In the genomic region with DNA sequence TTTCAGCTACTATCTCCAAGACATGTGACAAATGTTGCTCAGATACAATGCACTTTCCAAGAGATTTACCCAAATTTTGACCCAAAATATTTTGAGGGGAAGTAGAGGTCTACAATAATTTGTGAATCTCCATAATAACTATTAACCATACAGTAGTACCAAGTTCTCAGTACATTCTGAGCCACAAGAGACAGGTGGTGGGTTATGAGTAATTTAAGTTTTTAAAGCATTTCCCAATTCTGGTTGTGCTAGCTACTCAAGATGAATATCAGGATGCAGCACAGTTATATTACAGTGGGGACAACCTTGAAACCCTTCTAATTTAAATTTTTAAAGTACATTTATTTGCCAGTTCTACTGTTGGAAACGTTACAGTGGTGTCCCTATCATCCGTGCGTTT, we compare ENCODE assay signal across 29 cellular contexts.
"Had no signal": no experiment of that assay in that cellular context is flagged by ENCODE, and none has a peak within 500 bp of the region (broad histone marks: within the 10 kb centered on the region; RNA-seq: fewer than 3 reads in every experiment).

No MANE protein-coding gene starts in this region.

- H3K9me3 Mint-ChIP-seq: activated CD4-positive, alpha-beta memory T cell treated with anti-CD3 and anti-CD28 coated beads for 36 hours; activated CD4-positive, alpha-beta T cell treated with anti-CD3 and anti-CD28 coated beads, Interleukin-2, amount 10 ng/mL, durations not matched to agents 24 days and 14 days; activated naive CD4-positive, alpha-beta T cell treated with anti-CD3 and anti-CD28 coated beads, Interleukin-2, amount 10 ng/mL, durations not matched to agents 7 days and 5 days; activated naive CD8-positive, alpha-beta T cell treated with anti-CD3 and anti-CD28 coated beads, Interleukin-2, amount 10 ng/mL, durations not matched to agents 7 days and 5 days; activated T-cell treated with anti-CD3 and anti-CD28 coated beads, Interleukin-2, amount 50 U/mL, for 24 hours; activated T-cell treated with anti-CD3 and anti-CD28 coated beads, Interleukin-2, amount 50 U/mL, for 72 hours; brain had no signal

- H3K36me3 ChIP-seq: ascending aorta, breast epithelium, cardiac muscle cell, colonic mucosa, esophagus squamous epithelium, gastroesophageal sphincter, heart right ventricle had no signal

- H3K4me1 ChIP-seq: ascending aorta, breast epithelium, colonic mucosa had no signal

- DNase-seq: activated CD4-positive, alpha-beta memory T cell treated with anti-CD3 and anti-CD28 coated beads for 36 hours; activated CD4-positive, alpha-beta T cell treated with anti-CD3 and anti-CD28 coated beads for 36 hours; activated CD4-positive, alpha-beta T cell treated with anti-CD3 and anti-CD28 coated beads, Interleukin-2, amount 10 ng/mL, durations not matched to agents 24 days and 14 days; activated CD4-positive, CD25-positive, alpha-beta regulatory T cell; activated CD4-positive, CD25-positive, alpha-beta regulatory T cell treated with anti-CD3 and anti-CD28 coated beads, Interleukin-2, amount 50 U/mL, for 72 hours; activated CD8-positive, alpha-beta memory T cell treated with anti-CD3 and anti-CD28 coated beads, Interleukin-2, amount 50 U/mL, for 48 hours; activated CD8-positive, alpha-beta T cell treated with anti-CD3 and anti-CD28 coated beads, Interleukin-2, amount 10 ng/mL, durations not matched to agents 7 days and 5 days; activated gamma-delta T cell; activated naive CD4-positive, alpha-beta T cell; activated naive CD4-positive, alpha-beta T cell treated with anti-CD3 and anti-CD28 coated beads, Interleukin-2, amount 10 ng/mL, durations not matched to agents 7 days and 5 days; activated naive CD8-positive, alpha-beta T cell treated with anti-CD3 and anti-CD28 coated beads, Interleukin-2, amount 10 ng/mL, durations not matched to agents 7 days and 5 days; activated T-cell treated with anti-CD3 and anti-CD28 coated beads for 4 hours; activated T-cell treated with anti-CD3 and anti-CD28 coated beads, Interleukin-2, amount 50 U/mL, for 24 hours; activated T-cell treated with anti-CD3 and anti-CD28 coated beads, Interleukin-2, amount 50 U/mL, for 72 hours; central memory CD4-positive, alpha-beta T cell; cerebellar nuclear complex; effector CD8-positive, alpha-beta T cell; esophagus squamous epithelium; foreskin melanocyte; heart right ventricle; T-helper 2 cell had no signal

- H3K27ac Mint-ChIP-seq: activated CD4-positive, alpha-beta memory T cell treated with anti-CD3 and anti-CD28 coated beads for 36 hours; activated CD4-positive, alpha-beta T cell treated with anti-CD3 and anti-CD28 coated beads for 36 hours; activated CD4-positive, alpha-beta T cell treated with anti-CD3 and anti-CD28 coated beads, Interleukin-2, amount 10 ng/mL, durations not matched to agents 24 days and 14 days; activated CD8-positive, alpha-beta T cell treated with anti-CD3 and anti-CD28 coated beads, Interleukin-2, amount 10 ng/mL, durations not matched to agents 7 days and 5 days; activated naive CD4-positive, alpha-beta T cell treated with anti-CD3 and anti-CD28 coated beads, Interleukin-2, amount 10 ng/mL, durations not matched to agents 7 days and 5 days; activated naive CD4-positive, alpha-beta T cell treated with anti-CD3 and anti-CD28 coated beads, Interleukin-2, amount 50 U/mL, for 72 hours; activated naive CD8-positive, alpha-beta T cell treated with anti-CD3 and anti-CD28 coated beads, Interleukin-2, amount 10 ng/mL, durations not matched to agents 7 days and 5 days; activated T-cell treated with anti-CD3 and anti-CD28 coated beads, Interleukin-2, amount 50 U/mL, for 24 hours; activated T-cell treated with anti-CD3 and anti-CD28 coated beads, Interleukin-2, amount 50 U/mL, for 72 hours; brain had no signal

- H3K36me3 Mint-ChIP-seq: activated CD4-positive, alpha-beta memory T cell treated with anti-CD3 and anti-CD28 coated beads for 36 hours; activated naive CD4-positive, alpha-beta T cell treated with anti-CD3 and anti-CD28 coated beads, Interleukin-2, amount 10 ng/mL, durations not matched to agents 7 days and 5 days; activated naive CD4-positive, alpha-beta T cell treated with anti-CD3 and anti-CD28 coated beads, Interleukin-2, amount 50 U/mL, for 72 hours; activated naive CD8-positive, alpha-beta T cell treated with anti-CD3 and anti-CD28 coated beads, Interleukin-2, amount 10 ng/mL, durations not matched to agents 7 days and 5 days; brain had no signal

- H3K27ac ChIP-seq: ascending aorta, breast epithelium, cardiac muscle cell, epithelial cell of prostate, esophagus squamous epithelium, gastroesophageal sphincter, heart right ventricle had no signal

- H3K27me3 ChIP-seq: ascending aorta, breast epithelium, cardiac muscle cell, colonic mucosa, esophagus squamous epithelium, gastroesophageal sphincter, heart right ventricle had no signal

- H3K27me3 Mint-ChIP-seq: activated CD4-positive, alpha-beta memory T cell treated with anti-CD3 and anti-CD28 coated beads for 36 hours; activated CD4-positive, alpha-beta T cell treated with anti-CD3 and anti-CD28 coated beads, Interleukin-2, amount 10 ng/mL, durations not matched to agents 24 days and 14 days; activated naive CD4-positive, alpha-beta T cell treated with anti-CD3 and anti-CD28 coated beads, Interleukin-2, amount 10 ng/mL, durations not matched to agents 7 days and 5 days; activated naive CD8-positive, alpha-beta T cell treated with anti-CD3 and anti-CD28 coated beads, Interleukin-2, amount 10 ng/mL, durations not matched to agents 7 days and 5 days had no signal

- H3K4me3 ChIP-seq: ascending aorta, breast epithelium, cardiac muscle cell, colonic mucosa, esophagus squamous epithelium, gastroesophageal sphincter, heart right ventricle had no signal

- H3K4me3 Mint-ChIP-seq: activated CD4-positive, alpha-beta memory T cell treated with anti-CD3 and anti-CD28 coated beads for 36 hours; activated CD4-positive, alpha-beta T cell treated with anti-CD3 and anti-CD28 coated beads for 36 hours; activated CD4-positive, alpha-beta T cell treated with anti-CD3 and anti-CD28 coated beads, Interleukin-2, amount 10 ng/mL, durations not matched to agents 24 days and 14 days; activated CD8-positive, alpha-beta T cell treated with anti-CD3 and anti-CD28 coated beads, Interleukin-2, amount 10 ng/mL, durations not matched to agents 7 days and 5 days; activated naive CD4-positive, alpha-beta T cell treated with anti-CD3 and anti-CD28 coated beads, Interleukin-2, amount 10 ng/mL, durations not matched to agents 7 days and 5 days; activated naive CD8-positive, alpha-beta T cell treated with anti-CD3 and anti-CD28 coated beads, Interleukin-2, amount 10 ng/mL, durations not matched to agents 7 days and 5 days; activated T-cell treated with anti-CD3 and anti-CD28 coated beads, Interleukin-2, amount 50 U/mL, for 24 hours; activated T-cell treated with anti-CD3 and anti-CD28 coated beads, Interleukin-2, amount 50 U/mL, for 72 hours; brain had no signal

- H3K9me3 ChIP-seq: ascending aorta, breast epithelium, colonic mucosa, esophagus squamous epithelium, gastroesophageal sphincter, heart right ventricle had no signal

- H3K4me1 Mint-ChIP-seq: activated CD4-positive, alpha-beta T cell treated with anti-CD3 and anti-CD28 coated beads for 36 hours; activated CD4-positive, alpha-beta T cell treated with anti-CD3 and anti-CD28 coated beads, Interleukin-2, amount 10 ng/mL, durations not matched to agents 24 days and 14 days; activated naive CD4-positive, alpha-beta T cell treated with anti-CD3 and anti-CD28 coated beads, Interleukin-2, amount 10 ng/mL, durations not matched to agents 7 days and 5 days; activated naive CD8-positive, alpha-beta T cell treated with anti-CD3 and anti-CD28 coated beads, Interleukin-2, amount 10 ng/mL, durations not matched to agents 7 days and 5 days had no signal
